In the genomic region with DNA sequence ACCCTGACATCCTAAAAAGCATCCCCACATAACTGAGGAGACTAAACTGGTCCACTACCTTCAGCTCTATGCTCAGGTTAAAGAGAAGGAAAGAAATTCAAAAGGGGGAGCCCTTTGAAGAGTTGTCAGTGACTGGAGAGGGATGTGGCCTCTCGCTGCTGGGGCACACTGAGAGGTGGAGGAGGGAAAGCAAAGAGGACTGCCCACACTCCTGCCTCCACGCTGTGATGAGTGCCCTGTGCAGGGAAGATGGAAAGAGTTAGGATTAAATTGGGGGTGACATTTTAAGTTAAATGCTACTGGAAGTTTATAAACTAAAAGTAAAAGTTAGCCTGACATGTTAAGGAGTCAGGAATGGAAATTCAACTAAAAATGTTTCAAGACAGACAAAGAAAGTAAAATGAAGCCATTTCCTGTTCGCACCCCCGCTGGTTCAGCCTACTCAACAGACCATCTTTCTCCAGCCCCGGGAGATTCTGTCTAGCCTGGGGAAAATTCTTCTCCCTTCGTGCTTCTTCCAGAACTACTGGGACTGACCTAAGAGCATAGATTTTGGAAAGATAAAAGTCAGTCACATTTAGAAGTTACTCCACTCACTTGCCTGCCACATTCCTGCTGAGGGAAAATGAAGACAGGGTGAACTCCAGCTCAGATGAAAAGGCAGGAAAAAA, we compare ENCODE assay signal across 22 cellular contexts. TPM values are rescaled to one million over a fixed set of nuclear protein-coding genes. Genes with fewer than 3 reads are reported as not detected.
A peak's percentile ranks its signal among the peaks of the same experiment; 100 is the strongest.
DNase-seq lines count a peak whose midpoint lies in the region; ATAC-seq and TF ChIP-seq lines count a peak whose summit lies in the region.
"Had no signal": no experiment of that assay in that cellular context is flagged by ENCODE, and none has a peak within 500 bp of the region (broad histone marks: within the 10 kb centered on the region; RNA-seq: fewer than 3 reads in every experiment).

No MANE protein-coding gene starts in this region.

- H3K4me2 ChIP-seq in Karpas-422 (ENCODE audit: low read depth, low read length, poor library complexity, severe bottlenecking) (no peak overlapping the region), neuronal stem cell (ENCODE audit: insufficient read depth, low read length, poor library complexity, severe bottlenecking) (no peak overlapping the region)

- H3K79me2 ChIP-seq in ACC112 (ENCODE audit: control insufficient read depth, insufficient read depth, low read length, unreplicated experiment) (no peaks in the 10 kb centered on the region), Karpas-422 (ENCODE audit: low read length) (no peaks in the 10 kb centered on the region)

- peak overlapping the region; percentile 73 for H2AFZ ChIP-seq in ACC112 (ENCODE audit: low read length, unreplicated experiment)
- H2AFZ ChIP-seq in Karpas-422 (ENCODE audit: low read length): peak overlapping the region; percentile 62; the same call in 1 of the 2 replicates
- peak overlapping the region; percentile 84 for H2AFZ ChIP-seq in neuronal stem cell (ENCODE audit: low read length)

- H3K36me3 ChIP-seq in ACC112 (ENCODE audit: insufficient read depth, low read length): no peaks in the 10 kb centered on the region
- no peaks in the 10 kb centered on the region for H3K36me3 ChIP-seq in Karpas-422 (ENCODE audit: insufficient read depth, low read length)
- H3K36me3 ChIP-seq in esophagus muscularis mucosa: no peaks in the 10 kb centered on the region
- H3K36me3 ChIP-seq in neuronal stem cell (replicated peaks in 1 of 2; ENCODE audit: control insufficient read depth in 2 of 2, insufficient read depth in 2 of 2, low read length in 2 of 2): no peaks in the 10 kb centered on the region
- H3K36me3 ChIP-seq: heart right ventricle, suprapubic skin had no signal

- H3K23ac ChIP-seq in neuronal stem cell (ENCODE audit: low read depth, low read length, poor library complexity): no peak overlapping the region

- H3K9me2 ChIP-seq in Karpas-422 (replicated peaks; ENCODE audit: insufficient read depth, low read length): no peaks in the 10 kb centered on the region

- no peak overlapping the region for H3K4ac ChIP-seq in neuronal stem cell (ENCODE audit: low read length)

- no peaks in the 10 kb centered on the region for H4K20me1 ChIP-seq in Karpas-422 (ENCODE audit: insufficient read depth, low read depth, low read length)

- no peak for TF ChIP-seq CTCF in esophagus muscularis mucosa (IDR thresholded peaks at IDR 0.05)

- intact Hi-C loops in esophagus muscularis mucosa (cut with DNase I): no loop called here

- H3K18ac ChIP-seq in neuronal stem cell (ENCODE audit: low read length): no peak overlapping the region

- no peak overlapping the region for H4K8ac ChIP-seq in neuronal stem cell (ENCODE audit: low read depth, low read length)

- TF ChIP-seq POLR2A in esophagus muscularis mucosa (IDR thresholded peaks at IDR 0.05; ENCODE audit: low read depth): no peak

- 57% methylated on average over 6 of the region's 6 CpGs for WGBS in esophagus muscularis mucosa
- WGBS in neuronal stem cell (ENCODE audit: extremely low coverage in 2 of 2, insufficient read length in 2 of 2, insufficient replicate concordance in 1 of 2), 2 donors: no CpG with 5 or more reads among the region's 6 CpGs

- H3K4me1 ChIP-seq in ACC112 (ENCODE audit: control insufficient read depth, insufficient read depth, low read length, unreplicated experiment) (peaks cover 12% of the 10 kb centered on the region), Karpas-422 (ENCODE audit: low read length) (peaks cover 30% of the 10 kb centered on the region), esophagus muscularis mucosa (peaks cover 9 to 33% (median 11%) of the 10 kb centered on the region in 4 donors), neuronal stem cell (ENCODE audit: control insufficient read depth in 2 of 2, insufficient read depth in 1 of 2, low read depth in 1 of 2, low read length in 2 of 2) (peaks cover 9 to 21% of the 10 kb centered on the region in 2 donors)

- H3K9me3 ChIP-seq in Karpas-422 (ENCODE audit: low read length): no peaks in the 10 kb centered on the region
- H3K9me3 ChIP-seq in esophagus muscularis mucosa: no peaks in the 10 kb centered on the region
- H3K9me3 ChIP-seq in neuronal stem cell (replicated peaks in 1 of 2; ENCODE audit: control insufficient read depth in 2 of 2, insufficient read depth in 1 of 2, low read depth in 1 of 2, low read length in 2 of 2): no peaks in the 10 kb centered on the region
- H3K9me3 ChIP-seq: heart right ventricle, suprapubic skin had no signal

- no peak overlapping the region for H3K9ac ChIP-seq in Karpas-422 (ENCODE audit: low read length)
- no peak overlapping the region for H3K9ac ChIP-seq in neuronal stem cell (ENCODE audit: low read depth, low read length, poor library complexity)

- no peak overlapping the region for H2BK15ac ChIP-seq in neuronal stem cell (ENCODE audit: low read length)

- no peak for ATAC-seq in HG03097 (IDR thresholded peaks at IDR 0.05; ENCODE audit: low FRiP score, unreplicated experiment)
- ATAC-seq in HG02885 (IDR thresholded peaks at IDR 0.05; ENCODE audit: poor library complexity, unreplicated experiment): no peak
- ATAC-seq: CD8-positive, alpha-beta T cell; naive thymus-derived CD8-positive, alpha-beta T cell had no signal

- H2AK5ac ChIP-seq in neuronal stem cell (ENCODE audit: low read depth, low read length): no peak overlapping the region

- H3K27ac ChIP-seq in ACC112 (ENCODE audit: low read depth, low read length) (no peak overlapping the region), Karpas-422 (ENCODE audit: low read length) (no peak overlapping the region), esophagus muscularis mucosa (replicated peaks in 1 of 4) (no peak overlapping the region), neuronal stem cell (replicated peaks; ENCODE audit: low read length) (no peak overlapping the region)
- H3K27ac ChIP-seq: suprapubic skin, VCaP had no signal

- H3K79me1 ChIP-seq in neuronal stem cell (ENCODE audit: low read depth, low read length): no peaks in the 10 kb centered on the region

- no peak overlapping the region for H2BK120ac ChIP-seq in neuronal stem cell (ENCODE audit: low read depth, low read length)

- H2BK5ac ChIP-seq in neuronal stem cell (ENCODE audit: low read length): no peak overlapping the region

- no peak for DNase-seq in Karpas-422
- DNase-seq in esophagus muscularis mucosa (ENCODE audit: extremely low spot score): peak; percentile 31
- DNase-seq in neuronal stem cell (ENCODE audit: low spot score): no peak
- DNase-seq in NCI-H2081 (lab: John Stamatoyannopoulos, UW): no peak
- DNase-seq in DMS 273 treated with DMSO at 0.1 percent for 48 hours (lab: John Stamatoyannopoulos, UW): no peak
- DNase-seq: activated CD4-positive, alpha-beta T cell treated with anti-CD3 and anti-CD28 coated beads, Interleukin-2, amount 50 U/mL, for 48 hours; activated naive CD4-positive, alpha-beta T cell treated with anti-CD3 and anti-CD28 coated beads for 36 hours; aorta; CD8-positive, alpha-beta T cell; DMS53; heart right ventricle; naive thymus-derived CD8-positive, alpha-beta T cell; NCI-H1417 treated with DMSO at 0.1 percent for 48 hours; NCI-H2171; SHP77; stimulated activated CD4-positive, alpha-beta T cell treated with anti-CD3 and anti-CD28 coated beads, Interleukin-12 subunit alpha, Interleukin-12 subunit beta, amount 100 ng/mL, for 4 hours; stimulated activated CD8-positive, alpha-beta memory T cell treated with anti-CD3 and anti-CD28 coated beads, Interleukin-4, amount 100 ng/mL, for 48 hours had no signal

- no peak overlapping the region for H3K14ac ChIP-seq in neuronal stem cell (ENCODE audit: low read length)

- H3K27me3 ChIP-seq in ACC112 (ENCODE audit: insufficient read depth, low read length) (no peaks in the 10 kb centered on the region), Karpas-422 (ENCODE audit: low read length) (no peaks in the 10 kb centered on the region), esophagus muscularis mucosa (no peaks in the 10 kb centered on the region), neuronal stem cell (ENCODE audit: control insufficient read depth in 3 of 3, insufficient read depth in 3 of 3, low read depth in 1 of 3, low read length in 3 of 3) (peaks cover 0 to 3% (median 0%) of the 10 kb centered on the region in 3 experiments)
- H3K27me3 ChIP-seq: heart right ventricle, suprapubic skin had no signal

- TF ChIP-seq EP300 in esophagus muscularis mucosa (IDR thresholded peaks at IDR 0.05): no peak

- no peak overlapping the region for H4K91ac ChIP-seq in neuronal stem cell (ENCODE audit: low read depth, low read length, poor library complexity)

- H3K4me3 ChIP-seq in ACC112 (ENCODE audit: low read depth, low read length) (no peak overlapping the region), Karpas-422 (ENCODE audit: low read length) (no peak overlapping the region), esophagus muscularis mucosa (no peak overlapping the region), neuronal stem cell (ENCODE audit: low read length in 2 of 2) (no peak overlapping the region)
- H3K4me3 ChIP-seq: heart right ventricle, suprapubic skin had no signal

- no peak overlapping the region for H2BK12ac ChIP-seq in neuronal stem cell (ENCODE audit: low read length)

RNA-seq across cellular contexts. Expression of gene INO80C, which starts 17.8 kb away (rescaled TPM):
- 83.4 and 108 TPM in 2 replicates for total RNA-seq in Karpas-422 (2014; rRNA removed; shearing (Covaris generic); ENCODE audit: low replicate concordance)
- total RNA-seq in esophagus muscularis mucosa: 10 to 100 TPM in 2 of 4 donors, 1 to 10 TPM in 2; 4.0 to 19.5 (median 8.8) TPM
- 29.9 TPM for polyA plus RNA-seq in neuronal stem cell (2013, experiment 1 of 2)
- polyA plus RNA-seq in neuronal stem cell (2013, experiment 2 of 2): 29.5 TPM
